ENCODE assay signal across 23 cellular contexts in the genomic region with DNA sequence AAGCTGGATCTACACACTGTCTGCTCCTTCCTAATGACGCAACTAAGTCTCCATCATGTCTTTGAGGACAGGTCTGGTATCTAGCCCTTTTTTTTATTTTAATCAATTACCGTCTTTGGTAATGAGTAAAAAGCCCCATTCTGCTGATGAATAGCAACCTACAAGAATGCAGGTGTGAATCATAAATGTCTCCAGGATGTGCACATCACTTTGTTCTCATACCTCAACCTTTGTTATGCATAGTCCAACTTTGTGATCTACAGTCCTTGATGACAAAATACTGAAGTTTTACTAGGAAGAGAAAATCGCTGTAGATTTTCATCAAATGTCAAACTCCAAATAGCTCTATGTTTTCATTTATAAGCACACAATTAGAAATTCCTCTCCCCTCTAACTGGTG. TPM values are rescaled to one million over a fixed set of nuclear protein-coding genes. Genes with fewer than 3 reads are reported as not detected.
"Had no signal": no experiment of that assay in that cellular context is flagged by ENCODE, and none has a peak within 500 bp of the region (broad histone marks: within the 10 kb centered on the region; RNA-seq: fewer than 3 reads in every experiment).

No MANE protein-coding gene starts in this region.

- H3K9me3 Mint-ChIP-seq: activated B cell treated with CpG ODN at 0.5 μM for 24 hours; activated T-cell treated with anti-CD3 and anti-CD28 coated beads, Interleukin-2, amount 50 U/mL, for 4 hours; central memory CD8-positive, alpha-beta T cell had no signal

- FAIRE-seq: RCC 7860, TTC549 had no signal

- ATAC-seq: PC-3, T-helper 17 cell had no signal

- H3K36me3 Mint-ChIP-seq: activated naive CD8-positive, alpha-beta T cell treated with anti-CD3 and anti-CD28 coated beads, Interleukin-2, amount 10 ng/mL, durations not matched to agents 7 days and 5 days had no signal

- H3K27me3 Mint-ChIP-seq: activated B cell treated with CpG ODN at 0.5 μM for 24 hours; activated naive CD8-positive, alpha-beta T cell treated with anti-CD3 and anti-CD28 coated beads, Interleukin-2, amount 10 ng/mL, durations not matched to agents 7 days and 5 days had no signal

- DNase-seq: activated B cell treated with CpG ODN at 0.5 μM for 24 hours; activated CD4-positive, alpha-beta T cell treated with anti-CD3 and anti-CD28 coated beads for 48 hours; activated CD4-positive, alpha-beta T cell treated with anti-CD3 and anti-CD28 coated beads, Interleukin-2, amount 50 U/mL, for 4 hours; activated CD8-positive, alpha-beta memory T cell treated with anti-CD3 and anti-CD28 coated beads for 24 hours; activated naive CD8-positive, alpha-beta T cell treated with anti-CD3 and anti-CD28 coated beads, Interleukin-2, amount 10 ng/mL, durations not matched to agents 7 days and 5 days; activated T-cell treated with anti-CD3 and anti-CD28 coated beads, Interleukin-2, amount 50 U/mL, for 4 hours; aorta; IMR-90; Kasumi-1; KBM-7; NCI-H1048; NCI-H146; NCI-H187 treated with DMSO at 0.1 percent for 48 hours; NCI-H2081 treated with DMSO at 0.1 percent for 48 hours; NCI-H446; NCI-H524; PC-3; SHP77 treated with DMSO at 0.1 percent for 48 hours; T-helper 17 cell; T-helper 9 cell had no signal

- H3K4me1 Mint-ChIP-seq: activated B cell treated with CpG ODN at 0.5 μM for 24 hours; activated naive CD8-positive, alpha-beta T cell treated with anti-CD3 and anti-CD28 coated beads, Interleukin-2, amount 10 ng/mL, durations not matched to agents 7 days and 5 days; central memory CD8-positive, alpha-beta T cell; T-helper 17 cell had no signal

- H3K4me3 Mint-ChIP-seq: activated B cell treated with CpG ODN at 0.5 μM for 24 hours; activated naive CD8-positive, alpha-beta T cell treated with anti-CD3 and anti-CD28 coated beads, Interleukin-2, amount 10 ng/mL, durations not matched to agents 7 days and 5 days; activated T-cell treated with anti-CD3 and anti-CD28 coated beads, Interleukin-2, amount 50 U/mL, for 4 hours; central memory CD8-positive, alpha-beta T cell; T-helper 17 cell had no signal

- H3K27ac Mint-ChIP-seq: activated B cell treated with CpG ODN at 0.5 μM for 24 hours; activated naive CD8-positive, alpha-beta T cell treated with anti-CD3 and anti-CD28 coated beads, Interleukin-2, amount 10 ng/mL, durations not matched to agents 7 days and 5 days; T-helper 17 cell had no signal

RNA-seq across cellular contexts. Expression of a gene that starts 39.3 kb away (rescaled TPM):
- total RNA-seq: activated B cell treated with CpG ODN at 0.5 μM for 24 hours; activated naive CD8-positive, alpha-beta T cell treated with anti-CD3 and anti-CD28 coated beads, Interleukin-2, amount 10 ng/mL, durations not matched to agents 7 days and 5 days; activated T-cell treated with anti-CD3 and anti-CD28 coated beads, Interleukin-2, amount 50 U/mL, for 4 hours; aorta; T-helper 17 cell had no signal
- polyA plus RNA-seq: aorta had no signal
